ENCODE assay signal across 1 cellular context in the genomic region with DNA sequence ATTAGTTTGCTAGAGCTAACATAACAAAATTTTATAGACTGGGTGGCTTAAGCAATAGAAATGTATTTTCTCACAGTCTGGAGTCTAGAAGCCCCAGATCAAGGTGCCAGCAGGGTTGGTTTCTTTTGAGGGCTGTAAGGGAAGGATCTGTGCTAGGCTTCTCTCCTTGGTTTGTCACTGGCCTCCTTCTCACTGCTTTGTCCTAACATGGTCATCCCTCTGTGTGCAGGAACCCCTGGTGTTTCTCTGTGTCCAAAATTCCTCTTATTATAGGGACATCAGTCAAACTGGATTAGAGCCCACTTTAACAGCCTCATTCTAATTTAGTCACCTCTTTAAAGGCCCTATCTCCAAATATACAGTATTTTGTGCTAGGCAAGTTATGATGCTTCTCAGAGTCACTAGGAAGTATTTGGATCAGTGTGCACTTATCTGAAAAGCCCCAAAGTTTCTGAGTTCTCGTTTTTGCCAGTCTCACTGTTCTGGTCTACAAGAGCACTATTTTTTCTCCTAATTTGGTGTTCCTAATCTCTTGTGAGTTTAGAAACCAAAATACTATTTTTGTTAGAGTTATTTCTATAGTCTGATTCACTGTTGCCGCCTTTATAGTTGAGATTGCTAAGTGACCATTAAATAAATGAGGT.
TF ChIP-seq lines count a peak whose summit lies in the region.

No MANE protein-coding gene starts in this region.

TF ChIP-seq in endothelial cell of umbilical vein, 7 proteins besides CTCF, POLR2A, EP300 and RAD21:
- TF ChIP-seq EZH2 (IDR thresholded peaks at IDR 0.05; ENCODE audit: borderline replicate concordance, low read depth, low read length, severe bottlenecking) (no peak), FOS (IDR thresholded peaks at IDR 0.05; ENCODE audit: borderline replicate concordance, insufficient read depth, low read length) (no peak), GATA2 (IDR thresholded peaks at IDR 0.05; ENCODE audit: insufficient read depth, insufficient read length, low read depth, low read length) (no peak), POLR2AphosphoS5 (IDR thresholded peaks at IDR 0.05; ENCODE audit: insufficient read depth, low read depth, low read length) (no peak), JUN (IDR thresholded peaks at IDR 0.05; ENCODE audit: borderline replicate concordance, insufficient read depth, insufficient read length, low read depth) (no peak), MYC (IDR thresholded peaks at IDR 0.05; ENCODE audit: low read depth, low read length) (no peak)
- TF ChIP-seq, protein P1, sequence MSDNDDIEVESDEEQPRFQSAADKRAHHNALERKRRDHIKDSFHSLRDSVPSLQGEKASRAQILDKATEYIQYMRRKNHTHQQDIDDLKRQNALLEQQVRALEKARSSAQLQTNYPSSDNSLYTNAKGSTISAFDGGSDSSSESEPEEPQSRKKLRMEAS (IDR thresholded peaks at IDR 0.05; ENCODE audit: insufficient read depth, insufficient read length): no peak
TF ChIP-seq in endothelial cell of umbilical vein: peak in this region for 0.
